Comparison of ENCODE assay signal across 12 cellular contexts in genomic region chr7:121563177-121563576, GRCh38.
A peak's percentile ranks its signal among the peaks of the same experiment; 100 is the strongest.
DNase-seq lines count a peak whose midpoint lies in the region; ATAC-seq and TF ChIP-seq lines count a peak whose summit lies in the region.
"Had no signal": no experiment of that assay in that cellular context is flagged by ENCODE, and none has a peak within 500 bp of the region (broad histone marks: within the 10 kb centered on the region; RNA-seq: fewer than 3 reads in every experiment).

No MANE protein-coding gene starts in this region.

- H3K9me3 ChIP-seq in HCT116 (ENCODE audit: control insufficient read depth in 1 of 2, insufficient read depth in 1 of 2, low read depth in 1 of 2, low read length in 2 of 2) (no peaks in the 10 kb centered on the region), suprapubic skin (no peaks in the 10 kb centered on the region)
- H3K9me3 ChIP-seq: Peyer's patch had no signal

- no peak overlapping the region for H3K4me3 ChIP-seq in AG09309 (ENCODE audit: control insufficient read depth, low read depth, low read length)
- H3K4me3 ChIP-seq in HCT116 (replicated peaks in 1 of 2; ENCODE audit: low read depth in 1 of 2, low read length in 2 of 2), result no peak overlapping the region
- H3K4me3 ChIP-seq in suprapubic skin, result no peak overlapping the region
- H3K4me3 ChIP-seq: Peyer's patch had no signal

- 47% methylated on average over 1 of the region's 1 CpG for WGBS in suprapubic skin

- intact Hi-C loops in HCT116 (cut with micrococcal nuclease), result loop anchor here (5.0 kb wide), 1 partner anchor 434 kb away; no protein-coding TSS in a partner anchor

- RAD21 ChIA-PET in HCT116 (lab: Charles Lee; ENCODE audit: low non-redundant PET in 1 of 2, low total read pairs in 2 of 2, uncharacterized antibody in 2 of 2, unreplicated experiment in 2 of 2), result no interaction called here

- no peaks in the 10 kb centered on the region for H4K20me1 ChIP-seq in HCT116 (ENCODE audit: insufficient read depth)

- H3K27me3 Mint-ChIP-seq in WTC11 (ENCODE audit: low read depth), result no peaks in the 10 kb centered on the region
- H3K27me3 Mint-ChIP-seq in glutamatergic neuron (ENCODE audit: unreplicated experiment), result no peaks in the 10 kb centered on the region
- H3K27me3 Mint-ChIP-seq: activated naive CD4-positive, alpha-beta T cell treated with anti-CD3 and anti-CD28 coated beads, Interleukin-2, amount 10 ng/mL, durations not matched to agents 7 days and 5 days had no signal

- TF ChIP-seq POLR2A in HCT116 (IDR thresholded peaks at IDR 0.05; ENCODE audit: borderline replicate concordance, extremely low read depth, insufficient read depth, insufficient read length), result no peak
- TF ChIP-seq POLR2A in suprapubic skin (IDR thresholded peaks at IDR 0.05), result no peak

- no TSS peak for BruUV-seq in HCT116 (replicated peaks; lab: Mats Ljungman, UMichigan)

- CTCF ChIA-PET in HCT116 (lab: Charles Lee) (interaction anchor here (1.0 to 1.2 kb wide), 3 partner anchors 14 to 431 kb away, joined by 3 to 4 read pairs (median 4); no protein-coding TSS in a partner anchor), WTC11 (lab: Charles Lee) (interaction anchor here (1.0 to 1.5 kb wide), 6 partner anchors 13 to 431 kb away, joined by 3 to 6 read pairs (median 4); partner anchors contain the start of gene FAM3C)

- peak; percentile 73 for ATAC-seq in HCT116
- ATAC-seq in WTC11, result peak; percentile 89
- no peak for ATAC-seq in HG02798 (IDR thresholded peaks at IDR 0.05; ENCODE audit: poor library complexity, unreplicated experiment)

- POLR2A ChIA-PET in HCT116 (lab: Charles Lee) (interaction anchor here (0.6 kb wide), 1 partner anchor 430 kb away, joined by 3 read pairs; no protein-coding TSS in a partner anchor), WTC11 (lab: Charles Lee) (no interaction called here)

- H3K36me3 ChIP-seq in HCT116 (ENCODE audit: control insufficient read depth in 1 of 2, insufficient read depth in 2 of 2, low read length in 2 of 2), result no peaks in the 10 kb centered on the region
- no peaks in the 10 kb centered on the region for H3K36me3 ChIP-seq in suprapubic skin
- H3K36me3 ChIP-seq: Peyer's patch had no signal

- H3K4me3 Mint-ChIP-seq in WTC11, result no peak overlapping the region
- H3K4me3 Mint-ChIP-seq in glutamatergic neuron (ENCODE audit: unreplicated experiment), result no peak overlapping the region
- H3K4me3 Mint-ChIP-seq: activated naive CD4-positive, alpha-beta T cell treated with anti-CD3 and anti-CD28 coated beads, Interleukin-2, amount 10 ng/mL, durations not matched to agents 7 days and 5 days had no signal

- H3K27me3 ChIP-seq in HCT116 (ENCODE audit: insufficient read depth, low read length), result no peaks in the 10 kb centered on the region
- H3K27me3 ChIP-seq in suprapubic skin, result no peaks in the 10 kb centered on the region
- H3K27me3 ChIP-seq: Peyer's patch had no signal

- H3K9me2 ChIP-seq in HCT116 (ENCODE audit: insufficient read depth), result no peaks in the 10 kb centered on the region

- H3K27ac Mint-ChIP-seq in WTC11 (peak overlapping the region; percentile 58; the same call in 1 of the 2 replicates), glutamatergic neuron (ENCODE audit: unreplicated experiment) (no peak overlapping the region)
- H3K27ac Mint-ChIP-seq: activated naive CD4-positive, alpha-beta T cell treated with anti-CD3 and anti-CD28 coated beads, Interleukin-2, amount 10 ng/mL, durations not matched to agents 7 days and 5 days had no signal

- no peak for TF ChIP-seq EP300 in suprapubic skin (IDR thresholded peaks at IDR 0.05)

- peaks cover 0 to 8% of the 10 kb centered on the region in 2 experiments; a peak in 1 of 4 replicates for H3K4me1 ChIP-seq in HCT116 (ENCODE audit: control insufficient read depth in 1 of 2, insufficient read depth in 2 of 2, low read length in 2 of 2)
- no peaks in the 10 kb centered on the region for H3K4me1 ChIP-seq in suprapubic skin
- H3K4me1 ChIP-seq: Peyer's patch had no signal

- DNase-seq in AG09309 (ENCODE audit: low read depth) (no peak), HCT116 (ENCODE audit: low read depth, low spot score) (no peak), WTC11 (ENCODE audit: low spot score) (peak; percentile 16), glutamatergic neuron (no peak), suprapubic skin (ENCODE audit: low spot score in 2 of 2) (no peak), SKM-1 treated with dmso at 0.1 percent for 144 hours (lab: John Stamatoyannopoulos, UW; ENCODE audit: unreplicated experiment) (no peak), NCI-H774 (lab: John Stamatoyannopoulos, UW) (no peak)
- DNase-seq: activated naive CD4-positive, alpha-beta T cell treated with anti-CD3 and anti-CD28 coated beads, Interleukin-2, amount 10 ng/mL, durations not matched to agents 7 days and 5 days; Peyer's patch; stimulated activated CD4-positive, alpha-beta T cell treated with anti-CD3 and anti-CD28 coated beads, Interleukin-4, amount 100 ng/mL, for 1 hour; stimulated activated naive CD4-positive, alpha-beta T cell treated with Interleukin-2 at 50 U/mL for 16 hours had no signal

- no peak overlapping the region for H3K9ac ChIP-seq in HCT116 (ENCODE audit: low read length)

- H3K4me2 ChIP-seq in HCT116 (ENCODE audit: low read length), result no peak overlapping the region

- no peaks in the 10 kb centered on the region for H3K36me3 Mint-ChIP-seq in WTC11
- no peaks in the 10 kb centered on the region for H3K36me3 Mint-ChIP-seq in glutamatergic neuron (ENCODE audit: unreplicated experiment)
- H3K36me3 Mint-ChIP-seq: activated naive CD4-positive, alpha-beta T cell treated with anti-CD3 and anti-CD28 coated beads, Interleukin-2, amount 10 ng/mL, durations not matched to agents 7 days and 5 days had no signal

- H3K9me3 Mint-ChIP-seq in WTC11 (no peaks in the 10 kb centered on the region; the same call in 1 of the 2 replicates), glutamatergic neuron (ENCODE audit: unreplicated experiment) (no peaks in the 10 kb centered on the region)
- H3K9me3 Mint-ChIP-seq: activated naive CD4-positive, alpha-beta T cell treated with anti-CD3 and anti-CD28 coated beads, Interleukin-2, amount 10 ng/mL, durations not matched to agents 7 days and 5 days had no signal

- H3K27ac ChIP-seq in HCT116 (ENCODE audit: low read depth, low read length) (no peak overlapping the region), suprapubic skin (no peak overlapping the region)
- H3K27ac ChIP-seq: Peyer's patch had no signal

- TF ChIP-seq CTCF in AG09309 (IDR thresholded peaks at IDR 0.05; ENCODE audit: control insufficient read depth, insufficient read depth, low read depth, low read length, missing control alignments) (peak; percentile 32), HCT116 (IDR thresholded peaks at IDR 0.05 in 2 of 3, conservative IDR thresholded peaks at IDR 0.05 in 1 of 3; ENCODE audit: borderline replicate concordance in 1 of 3, insufficient read depth in 1 of 3, low read depth in 2 of 3, low read length in 2 of 3) (peak in 2 of 3 experiments; percentile 49 to 50; a peak in 4 of 6 replicates), WTC11 (IDR thresholded peaks at IDR 0.05) (no peak), glutamatergic neuron (IDR thresholded peaks at IDR 0.05; ENCODE audit: partially characterized antibody, unreplicated experiment) (peak; percentile 35), suprapubic skin (IDR thresholded peaks at IDR 0.05) (peak in 1 of 2 donors; percentile 29)

- H3K79me2 ChIP-seq in HCT116 (ENCODE audit: insufficient read depth, low read length), result no peaks in the 10 kb centered on the region

- 0 out of 2 replicates have a peak, but pooled peaks have one; percentile 5 for TF ChIP-seq RAD21 in HCT116 (IDR thresholded peaks at IDR 0.05; ENCODE audit: low read depth)

- H3K4me1 Mint-ChIP-seq in WTC11 (peaks cover 20% of the 10 kb centered on the region; the same call in 1 of the 2 replicates), glutamatergic neuron (ENCODE audit: low read depth, unreplicated experiment) (no peaks in the 10 kb centered on the region)
- H3K4me1 Mint-ChIP-seq: activated naive CD4-positive, alpha-beta T cell treated with anti-CD3 and anti-CD28 coated beads, Interleukin-2, amount 10 ng/mL, durations not matched to agents 7 days and 5 days had no signal

- H2AFZ ChIP-seq in HCT116 (ENCODE audit: low read depth, low read length, poor library complexity, severe bottlenecking), result no peak overlapping the region

TF ChIP-seq in HCT116, 20 proteins besides CTCF, POLR2A, EP300 and RAD21:
- TF ChIP-seq CEBPB (IDR thresholded peaks at IDR 0.05; ENCODE audit: low read depth), result no peak
- no peak for TF ChIP-seq ATF3 (IDR thresholded peaks at IDR 0.05)
- TF ChIP-seq TCF7L2 (IDR thresholded peaks at IDR 0.05; ENCODE audit: borderline replicate concordance, extremely low read depth, insufficient read depth, insufficient read length), result no peak
- no peak for TF ChIP-seq SIN3A (IDR thresholded peaks at IDR 0.05; ENCODE audit: low read depth)
- TF ChIP-seq ZNF274 (IDR thresholded peaks at IDR 0.05; ENCODE audit: low read depth, low read length), result no peak
- no peak for TF ChIP-seq YY1 (IDR thresholded peaks at IDR 0.05; ENCODE audit: extremely low read depth, insufficient replicate concordance, low read depth, low read length)
- TF ChIP-seq FOSL1 (IDR thresholded peaks at IDR 0.05; ENCODE audit: low read depth), result no peak

TF ChIP-seq in WTC11, 78 proteins besides CTCF, POLR2A, EP300 and RAD21 (continues in another document):
- TF ChIP-seq ETV6 (CRISPR knock-in tag; IDR thresholded peaks at IDR 0.05), result no peak
- TF ChIP-seq, protein P1, sequence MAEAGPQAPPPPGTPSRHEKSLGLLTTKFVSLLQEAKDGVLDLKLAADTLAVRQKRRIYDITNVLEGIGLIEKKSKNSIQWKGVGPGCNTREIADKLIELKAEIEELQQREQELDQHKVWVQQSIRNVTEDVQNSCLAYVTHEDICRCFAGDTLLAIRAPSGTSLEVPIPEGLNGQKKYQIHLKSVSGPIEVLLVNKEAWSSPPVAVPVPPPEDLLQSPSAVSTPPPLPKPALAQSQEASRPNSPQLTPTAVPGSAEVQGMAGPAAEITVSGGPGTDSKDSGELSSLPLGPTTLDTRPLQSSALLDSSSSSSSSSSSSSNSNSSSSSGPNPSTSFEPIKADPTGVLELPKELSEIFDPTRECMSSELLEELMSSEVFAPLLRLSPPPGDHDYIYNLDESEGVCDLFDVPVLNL (CRISPR knock-in tag; IDR thresholded peaks at IDR 0.05; ENCODE audit: borderline replicate concordance, low read depth), result no peak
- no peak for TF ChIP-seq RORB (CRISPR knock-in tag; IDR thresholded peaks at IDR 0.05)
- TF ChIP-seq, protein P2, sequence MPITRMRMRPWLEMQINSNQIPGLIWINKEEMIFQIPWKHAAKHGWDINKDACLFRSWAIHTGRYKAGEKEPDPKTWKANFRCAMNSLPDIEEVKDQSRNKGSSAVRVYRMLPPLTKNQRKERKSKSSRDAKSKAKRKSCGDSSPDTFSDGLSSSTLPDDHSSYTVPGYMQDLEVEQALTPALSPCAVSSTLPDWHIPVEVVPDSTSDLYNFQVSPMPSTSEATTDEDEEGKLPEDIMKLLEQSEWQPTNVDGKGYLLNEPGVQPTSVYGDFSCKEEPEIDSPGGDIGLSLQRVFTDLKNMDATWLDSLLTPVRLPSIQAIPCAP (CRISPR knock-in tag; IDR thresholded peaks at IDR 0.05), result no peak
